Comparison of ENCODE assay signal across 11 cellular contexts in genomic region chr2:120722603-120723421, GRCh38. TPM values are rescaled to one million over a fixed set of nuclear protein-coding genes. Genes with fewer than 3 reads are reported as not detected.
DNase-seq lines count a peak whose midpoint lies in the region; FAIRE-seq and TF ChIP-seq lines count a peak whose summit lies in the region.
"Had no signal": no experiment of that assay in that cellular context is flagged by ENCODE, and none has a peak within 500 bp of the region (broad histone marks: within the 10 kb centered on the region; RNA-seq: fewer than 3 reads in every experiment).

No MANE protein-coding gene starts in this region.

- no peaks in the 10 kb centered on the region for H3K9me1 ChIP-seq in keratinocyte (ENCODE audit: control insufficient read depth, extremely low read depth, insufficient read depth, low read length)

- no peaks in the 10 kb centered on the region for H4K20me1 ChIP-seq in keratinocyte (ENCODE audit: control insufficient read depth, extremely low read depth, insufficient read depth, low read length)

- H3K36me3 ChIP-seq in bronchial epithelial cell (ENCODE audit: control insufficient read depth, insufficient read depth, low read length) (no peaks in the 10 kb centered on the region), keratinocyte (ENCODE audit: control insufficient read depth in 2 of 2, extremely low read depth in 1 of 2, insufficient read depth in 2 of 2, low read length in 2 of 2) (no peaks in the 10 kb centered on the region)
- H3K36me3 ChIP-seq: tibial nerve had no signal

- H3K27me3 Mint-ChIP-seq in type B pancreatic cell: peaks cover 13% of the 10 kb centered on the region
- H3K27me3 Mint-ChIP-seq: activated naive CD4-positive, alpha-beta T cell treated with anti-CD3 and anti-CD28 coated beads, Interleukin-2, amount 50 U/mL, for 24 hours had no signal

- no peaks in the 10 kb centered on the region for H3K36me3 Mint-ChIP-seq in type B pancreatic cell
- H3K36me3 Mint-ChIP-seq: activated naive CD4-positive, alpha-beta T cell treated with anti-CD3 and anti-CD28 coated beads, Interleukin-2, amount 50 U/mL, for 24 hours had no signal

- dilution Hi-C loops in keratinocyte (cut with MboI; ENCODE audit: extremely low pct_ligation_motif_present, low sequenced_read_pairs): no loop called here

- in situ Hi-C loops in GM13977 (cut with MboI; ENCODE audit: low pct_unique_long_range_greater_than_20kb, low sequenced_read_pairs, unreplicated experiment): no loop called here

- FAIRE-seq in bronchial epithelial cell (lab: Jason Lieb, UNC) (no peak), keratinocyte (lab: Jason Lieb, UNC) (peak; percentile 55)

- DNase-seq in NCI-H82 (lab: John Stamatoyannopoulos, UW): peak; percentile 64
- no peak for DNase-seq in NCI-H82 treated with DMSO at 0.1 percent for 48 hours (lab: John Stamatoyannopoulos, UW; ENCODE audit: unreplicated experiment)
- peak; percentile 16 for DNase-seq in bronchial epithelial cell (ENCODE audit: low read depth)
- DNase-seq in keratinocyte (ENCODE audit: low read depth, low spot score): no peak
- no peak for DNase-seq in type B pancreatic cell (ENCODE audit: extremely low spot score, unreplicated experiment)
- no peak for DNase-seq in NCI-H2081 (lab: John Stamatoyannopoulos, UW)
- DNase-seq in GM13977 (ENCODE audit: low spot score): no peak
- no peak for DNase-seq in NCI-H2171 (lab: John Stamatoyannopoulos, UW)
- DNase-seq: 8988T had no signal

- H3K9me3 Mint-ChIP-seq in type B pancreatic cell: peaks cover 10% of the 10 kb centered on the region
- H3K9me3 Mint-ChIP-seq: activated naive CD4-positive, alpha-beta T cell treated with anti-CD3 and anti-CD28 coated beads, Interleukin-2, amount 50 U/mL, for 24 hours had no signal

- peaks cover 15% of the 10 kb centered on the region for H3K4me1 Mint-ChIP-seq in type B pancreatic cell (ENCODE audit: unreplicated experiment)
- H3K4me1 Mint-ChIP-seq: activated naive CD4-positive, alpha-beta T cell treated with anti-CD3 and anti-CD28 coated beads, Interleukin-2, amount 50 U/mL, for 24 hours had no signal

- peak overlapping the region; percentile 19 for H3K27ac Mint-ChIP-seq in type B pancreatic cell
- H3K27ac Mint-ChIP-seq: activated naive CD4-positive, alpha-beta T cell treated with anti-CD3 and anti-CD28 coated beads, Interleukin-2, amount 50 U/mL, for 24 hours had no signal

- H3K9ac ChIP-seq in keratinocyte (ENCODE audit: control insufficient read depth, extremely low read depth, insufficient read depth, low read length): no peak overlapping the region

- H3K27ac ChIP-seq in keratinocyte (ENCODE audit: control insufficient read depth, insufficient read depth, low read length): no peak overlapping the region
- H3K27ac ChIP-seq: tibial nerve had no signal

- no peaks in the 10 kb centered on the region for H3K4me1 ChIP-seq in keratinocyte (ENCODE audit: control insufficient read depth, extremely low read depth, insufficient read depth, low read length)
- H3K4me1 ChIP-seq: tibial nerve had no signal

- H2AFZ ChIP-seq in keratinocyte (ENCODE audit: control insufficient read depth, low read length): no peak overlapping the region

- H3K27me3 ChIP-seq in bronchial epithelial cell (ENCODE audit: control insufficient read depth, insufficient read depth, low read length) (no peaks in the 10 kb centered on the region), keratinocyte (ENCODE audit: control insufficient read depth, extremely low read depth, insufficient read depth, low read length) (peaks cover 6% of the 10 kb centered on the region)
- H3K27me3 ChIP-seq: tibial nerve had no signal

- H3K4me3 Mint-ChIP-seq in type B pancreatic cell: no peak overlapping the region
- H3K4me3 Mint-ChIP-seq: activated naive CD4-positive, alpha-beta T cell treated with anti-CD3 and anti-CD28 coated beads, Interleukin-2, amount 50 U/mL, for 24 hours had no signal

- H3K4me2 ChIP-seq in keratinocyte (ENCODE audit: control insufficient read depth, extremely low read depth, insufficient read depth, low read depth, low read length): no peak overlapping the region

- H3K79me2 ChIP-seq in keratinocyte (ENCODE audit: control insufficient read depth, insufficient read depth, low read length): no peaks in the 10 kb centered on the region

- peaks cover 1% of the 10 kb centered on the region for H3K9me3 ChIP-seq in keratinocyte (ENCODE audit: control insufficient read depth, low read depth, low read length)

- H3K4me3 ChIP-seq in bronchial epithelial cell (ENCODE audit: low read depth, low read length): no peak overlapping the region
- H3K4me3 ChIP-seq in keratinocyte (ENCODE audit: control insufficient read depth in 2 of 3, extremely low read depth in 1 of 3, insufficient read depth in 2 of 3, low read depth in 1 of 3, low read length in 3 of 3): no peak overlapping the region
- H3K4me3 ChIP-seq: tibial nerve had no signal

- TF ChIP-seq CTCF in bronchial epithelial cell (IDR thresholded peaks at IDR 0.05; ENCODE audit: insufficient read depth, low read length, severe bottlenecking): no peak
- TF ChIP-seq CTCF in keratinocyte (optimal IDR thresholded peaks at IDR 0.05 in 1 of 3, IDR thresholded peaks at IDR 0.05 in 1 of 3, conservative IDR thresholded peaks at IDR 0.05 in 1 of 3; ENCODE audit: extremely low read depth in 1 of 3, insufficient read depth in 2 of 3, low read length in 3 of 3): no peak
- no peak for TF ChIP-seq CTCF in type B pancreatic cell (conservative IDR thresholded peaks at IDR 0.05)
- TF ChIP-seq CTCF in GM13977 (IDR thresholded peaks at IDR 0.05; ENCODE audit: extremely low read depth, insufficient read depth, missing control alignments): no peak

RNA-seq across cellular contexts. Expression of gene GLI2, which starts 12.9 kb away (rescaled TPM):
- under 0.01 and 0.26 TPM in 2 replicates for total RNA-seq in bronchial epithelial cell
- polyA plus RNA-seq in keratinocyte: 0.04 to 0.06 TPM (median 0.05 TPM) in 3 replicates
- polyA plus RNA-seq in keratinocyte (2011; ENCODE audit: low read depth): not detected
- 0.02 and 0.04 TPM in 2 replicates for polyA plus RNA-seq in keratinocyte (2011; cell fraction: cytosol; rRNA removed)
- 0.25 and 0.39 TPM in 2 replicates for polyA plus RNA-seq in keratinocyte (2011; cell fraction: nucleus; rRNA removed)
- polyA plus RNA-seq in keratinocyte (2012; ENCODE audit: low replicate concordance): 0.10 TPM in 1 of 2 replicates, not detected in the other
- polyA minus RNA-seq in keratinocyte: 0.07 to 0.67 TPM (median 0.16 TPM) in 3 replicates
- not detected for polyA minus RNA-seq in keratinocyte (2011; cell fraction: cytosol; rRNA and poly(A)+ RNA removed)
- 0.31 and 0.74 TPM in 2 replicates for polyA minus RNA-seq in keratinocyte (2011; cell fraction: nucleus; rRNA and poly(A)+ RNA removed)
- total RNA-seq in type B pancreatic cell (ENCODE audit: low replicate concordance): 10.5 and 28.6 TPM in 2 replicates

Comparison
In these comparisons a context has a peak if more than half of its experiments do, and no peak if none do; other contexts are left out.
1. DNase-seq: peak in NCI-H82 (single experiment) and bronchial epithelial cell (single experiment); none in NCI-H82 treated with DMSO at 0.1 percent for 48 hours (single experiment), keratinocyte (single experiment), type B pancreatic cell (single experiment), NCI-H2081 (0 of 2), GM13977 (single experiment) and NCI-H2171 (single experiment).